Comparison of ENCODE assay signal across 9 cellular contexts in the genomic region with DNA sequence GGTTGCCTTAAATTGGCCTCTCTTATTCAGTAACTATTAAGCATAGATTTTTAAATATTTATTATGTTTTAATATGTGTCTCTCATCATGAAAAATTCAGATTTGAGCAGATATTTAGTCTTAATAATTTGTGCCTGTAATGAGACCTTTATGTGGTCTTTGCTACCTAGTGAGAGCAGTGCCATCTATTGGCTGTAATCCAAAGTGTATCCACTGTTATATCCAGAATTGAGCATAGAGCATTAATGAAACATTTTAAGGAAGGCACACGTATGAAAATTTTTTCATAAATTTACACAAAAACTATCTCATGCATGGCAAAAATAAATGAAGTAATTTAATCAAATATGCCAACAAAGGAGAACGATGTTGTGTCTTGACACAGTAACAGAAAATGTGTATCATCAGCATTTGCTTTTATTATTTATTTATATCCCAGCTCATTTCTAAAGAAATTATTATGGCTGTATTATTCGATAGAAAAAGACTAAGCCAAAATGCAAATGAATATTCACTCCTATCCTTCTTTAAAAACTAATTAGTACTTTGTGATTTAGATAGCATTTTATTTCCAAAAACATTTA.
DNase-seq lines count a peak whose midpoint lies in the region; ATAC-seq and TF ChIP-seq lines count a peak whose summit lies in the region.
"Had no signal": no experiment of that assay in that cellular context is flagged by ENCODE, and none has a peak within 500 bp of the region (broad histone marks: within the 10 kb centered on the region; RNA-seq: fewer than 3 reads in every experiment).

No MANE protein-coding gene starts in this region.

- no peak overlapping the region for H3K27ac ChIP-seq in smooth muscle cell (ENCODE audit: low read depth)
- H3K27ac ChIP-seq: BLaER1 treated with 17β-estradiol and CSF1 and Interleukin-3, amounts not matched to agents 10 nM and 100 nM had no signal

- H3K4me1 ChIP-seq in smooth muscle cell (ENCODE audit: low read depth), result no peaks in the 10 kb centered on the region
- H3K4me1 ChIP-seq: BLaER1 treated with 17β-estradiol and CSF1 and Interleukin-3, amounts not matched to agents 10 nM and 100 nM had no signal

- DNase-seq in NCI-H524 (lab: John Stamatoyannopoulos, UW), result peak; percentile 2 to 61
- DNase-seq in NCI-H524 treated with DMSO at 0.1 percent for 48 hours (lab: John Stamatoyannopoulos, UW), result no peak
- peak; percentile 30 for DNase-seq in NCI-H345 treated with DMSO at 0.1 percent for 48 hours (lab: John Stamatoyannopoulos, UW; ENCODE audit: unreplicated experiment)
- peak; percentile 69 for DNase-seq in dermis blood vessel endothelial cell
- DNase-seq in smooth muscle cell (lab: John Stamatoyannopoulos, UW; ENCODE audit: unreplicated experiment), result no peak
- DNase-seq in COLO668 (lab: John Stamatoyannopoulos, UW; ENCODE audit: unreplicated experiment), result no peak

- 26% methylated on average over 3 of the region's 3 CpGs for WGBS in smooth muscle cell (ENCODE audit: low lambda C conversion rate)

- H3K79me2 ChIP-seq in smooth muscle cell (ENCODE audit: low read depth), result no peaks in the 10 kb centered on the region

- peak; percentile 71 for TF ChIP-seq CTCF in smooth muscle cell (IDR thresholded peaks at IDR 0.05; ENCODE audit: borderline replicate concordance, insufficient read depth, poor library complexity, severe bottlenecking)

- H3K9me3 ChIP-seq in smooth muscle cell (replicated peaks; ENCODE audit: low read depth), result no peaks in the 10 kb centered on the region

- no peaks in the 10 kb centered on the region for H3K36me3 ChIP-seq in smooth muscle cell (ENCODE audit: low read depth)

- H3F3A ChIP-seq in smooth muscle cell (ENCODE audit: low read depth), result no peaks in the 10 kb centered on the region

- ATAC-seq in HG02870 (IDR thresholded peaks at IDR 0.05; ENCODE audit: unreplicated experiment) (peak; percentile 72), HG02884 (IDR thresholded peaks at IDR 0.05; ENCODE audit: unreplicated experiment) (no peak)

- H2AFZ ChIP-seq in smooth muscle cell (ENCODE audit: low read depth), result no peak overlapping the region

- no peaks in the 10 kb centered on the region for H4K20me1 ChIP-seq in smooth muscle cell (ENCODE audit: low read depth)

- no peak overlapping the region for H3K4me2 ChIP-seq in smooth muscle cell
- H3K4me2 ChIP-seq: BLaER1 treated with 17β-estradiol and CSF1 and Interleukin-3, amounts not matched to agents 10 nM and 100 nM had no signal

- no peak overlapping the region for H3K9ac ChIP-seq in smooth muscle cell (ENCODE audit: low read depth)
- H3K9ac ChIP-seq: BLaER1 treated with 17β-estradiol and CSF1 and Interleukin-3, amounts not matched to agents 10 nM and 100 nM had no signal

- H3K27me3 ChIP-seq in smooth muscle cell (ENCODE audit: low read depth), result no peaks in the 10 kb centered on the region
- H3K27me3 ChIP-seq: BLaER1 treated with 17β-estradiol and CSF1 and Interleukin-3, amounts not matched to agents 10 nM and 100 nM had no signal

- no peak overlapping the region for H3K4me3 ChIP-seq in smooth muscle cell
- H3K4me3 ChIP-seq: BLaER1 treated with 17β-estradiol and CSF1 and Interleukin-3, amounts not matched to agents 10 nM and 100 nM had no signal

Comparison
In these comparisons a context has a peak if more than half of its experiments do, and no peak if none do; other contexts are left out.
1. DNase-seq: peak in NCI-H524 (2 of 2), NCI-H345 treated with DMSO at 0.1 percent for 48 hours (single experiment) and dermis blood vessel endothelial cell (single experiment); none in NCI-H524 treated with DMSO at 0.1 percent for 48 hours (single experiment), smooth muscle cell (single experiment) and COLO668 (single experiment).